ENCODE assay signal across 13 cellular contexts in the genomic region with DNA sequence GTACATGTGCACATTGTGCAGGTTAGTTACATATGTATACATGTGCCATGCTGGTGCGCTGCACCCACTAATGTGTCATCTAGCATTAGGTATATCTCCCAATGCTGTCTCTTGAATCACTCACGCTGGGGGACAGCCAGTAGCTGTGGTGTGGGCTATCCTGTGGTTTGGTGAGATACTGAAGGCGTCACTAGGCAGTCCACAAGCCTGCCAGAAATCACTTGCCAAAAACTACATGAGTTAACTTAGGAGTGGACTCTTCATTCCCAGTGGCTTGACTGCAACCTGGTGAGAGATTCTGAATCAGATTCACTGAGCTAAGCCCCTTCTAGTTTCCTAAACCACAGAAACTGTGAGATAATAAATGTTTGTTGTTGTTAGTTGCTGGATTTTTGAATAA.
DNase-seq lines count a peak whose midpoint lies in the region; ATAC-seq and TF ChIP-seq lines count a peak whose summit lies in the region.
"Had no signal": no experiment of that assay in that cellular context is flagged by ENCODE, and none has a peak within 500 bp of the region (broad histone marks: within the 10 kb centered on the region; RNA-seq: fewer than 3 reads in every experiment).

No MANE protein-coding gene starts in this region.

- H3K4me1 Mint-ChIP-seq in activated T-cell treated with anti-CD3 and anti-CD28 coated beads, Interleukin-2, amount 50 U/mL, for 72 hours (ENCODE audit: low read depth): peaks cover 19% of the 10 kb centered on the region
- H3K4me1 Mint-ChIP-seq in activated T-cell treated with anti-CD3 and anti-CD28 coated beads, Interleukin-2, amount 50 U/mL, for 24 hours (ENCODE audit: low read depth): peaks cover 14% of the 10 kb centered on the region

- H3K27me3 ChIP-seq in osteoblast (ENCODE audit: insufficient read depth, low read length): no peaks in the 10 kb centered on the region
- H3K27me3 ChIP-seq: SJSA1 had no signal

- H3K4me3 ChIP-seq in skeletal muscle cell (ENCODE audit: low read depth, low read length): no peak overlapping the region
- no peak overlapping the region for H3K4me3 ChIP-seq in osteoblast (ENCODE audit: insufficient read depth, low read length)
- H3K4me3 ChIP-seq: SJSA1, smooth muscle cell had no signal

- TF ChIP-seq CTCF in osteoblast (IDR thresholded peaks at IDR 0.05; ENCODE audit: extremely low read depth, low read depth, low read length): no peak

- H4K20me1 ChIP-seq in osteoblast (ENCODE audit: insufficient read depth, low read length): no peaks in the 10 kb centered on the region

- ATAC-seq in activated T-cell treated with anti-CD3 and anti-CD28 coated beads, Interleukin-2, amount 50 U/mL, for 72 hours (replicated peaks in 1 of 2): peak; percentile 94 to 97
- ATAC-seq in HG02763 (IDR thresholded peaks at IDR 0.05; ENCODE audit: unreplicated experiment): no peak

- H3K36me3 Mint-ChIP-seq in activated T-cell treated with anti-CD3 and anti-CD28 coated beads, Interleukin-2, amount 50 U/mL, for 72 hours (ENCODE audit: insufficient read depth in 2 of 2): peaks cover 0 to 2% of the 10 kb centered on the region in 2 donors
- H3K36me3 Mint-ChIP-seq in activated T-cell treated with anti-CD3 and anti-CD28 coated beads, Interleukin-2, amount 50 U/mL, for 24 hours (ENCODE audit: low read depth): no peaks in the 10 kb centered on the region

- H3K9me3 Mint-ChIP-seq in activated T-cell treated with anti-CD3 and anti-CD28 coated beads, Interleukin-2, amount 50 U/mL, for 72 hours: peaks cover 0 to 2% of the 10 kb centered on the region in 2 donors
- H3K9me3 Mint-ChIP-seq in activated T-cell treated with anti-CD3 and anti-CD28 coated beads, Interleukin-2, amount 50 U/mL, for 24 hours: no peaks in the 10 kb centered on the region

- no peak overlapping the region for H3K27ac Mint-ChIP-seq in activated T-cell treated with anti-CD3 and anti-CD28 coated beads, Interleukin-2, amount 50 U/mL, for 72 hours
- H3K27ac Mint-ChIP-seq in activated T-cell treated with anti-CD3 and anti-CD28 coated beads, Interleukin-2, amount 50 U/mL, for 24 hours: no peak overlapping the region
- H3K27ac Mint-ChIP-seq: activated naive CD8-positive, alpha-beta T cell had no signal

- no peaks in the 10 kb centered on the region for H3K9me3 ChIP-seq in osteoblast (ENCODE audit: low read depth, low read length)
- H3K9me3 ChIP-seq: SJSA1 had no signal

- peak; percentile 56 to 60 for DNase-seq in activated T-cell treated with anti-CD3 and anti-CD28 coated beads, Interleukin-2, amount 50 U/mL, for 72 hours
- DNase-seq in activated T-cell treated with anti-CD3 and anti-CD28 coated beads, Interleukin-2, amount 50 U/mL, for 24 hours: no peak
- DNase-seq in RPMI7951 (ENCODE audit: low read depth) (peak; percentile 28), epithelial cell of prostate (ENCODE audit: low read depth, low spot score) (peak; percentile 34), skeletal muscle cell (ENCODE audit: low read depth) (peak; percentile 92), osteoblast (ENCODE audit: insufficient read length, low spot score, missing footprints) (no peak), MV-4-11 (lab: John Stamatoyannopoulos, UW) (no peak)
- DNase-seq: cortex of kidney, NCI-H1048 had no signal

- no peak overlapping the region for H3K4me3 Mint-ChIP-seq in activated T-cell treated with anti-CD3 and anti-CD28 coated beads, Interleukin-2, amount 50 U/mL, for 72 hours
- H3K4me3 Mint-ChIP-seq in activated T-cell treated with anti-CD3 and anti-CD28 coated beads, Interleukin-2, amount 50 U/mL, for 24 hours: no peak overlapping the region
- H3K4me3 Mint-ChIP-seq: activated naive CD8-positive, alpha-beta T cell had no signal

- no peak overlapping the region for H3K4me2 ChIP-seq in osteoblast (ENCODE audit: insufficient read depth, low read length)

- no peak overlapping the region for H2AFZ ChIP-seq in osteoblast (ENCODE audit: low read length)

- H3K27me3 Mint-ChIP-seq in activated T-cell treated with anti-CD3 and anti-CD28 coated beads, Interleukin-2, amount 50 U/mL, for 72 hours (ENCODE audit: low read depth): no peaks in the 10 kb centered on the region
- H3K27me3 Mint-ChIP-seq in activated T-cell treated with anti-CD3 and anti-CD28 coated beads, Interleukin-2, amount 50 U/mL, for 24 hours: peaks cover 6% of the 10 kb centered on the region

- H3K36me3 ChIP-seq in osteoblast (ENCODE audit: insufficient read depth, low read length): no peaks in the 10 kb centered on the region
- H3K36me3 ChIP-seq: SJSA1 had no signal

- H3K79me2 ChIP-seq in osteoblast (ENCODE audit: insufficient read depth, low read length): no peaks in the 10 kb centered on the region

- H3K4me1 ChIP-seq in osteoblast (ENCODE audit: insufficient read depth, low read length): peaks cover 11% of the 10 kb centered on the region

- no peak overlapping the region for H3K27ac ChIP-seq in epithelial cell of prostate
- H3K27ac ChIP-seq in osteoblast (ENCODE audit: low read depth, low read length): no peak overlapping the region
- H3K27ac ChIP-seq: SJSA1 had no signal

Comparison
In these comparisons a context has a peak if more than half of its experiments do, and no peak if none do; other contexts are left out.
1. DNase-seq: peak in activated T-cell treated with anti-CD3 and anti-CD28 coated beads, Interleukin-2, amount 50 U/mL, for 72 hours (2 of 2), RPMI7951 (single experiment), epithelial cell of prostate (single experiment) and skeletal muscle cell (single experiment); none in activated T-cell treated with anti-CD3 and anti-CD28 coated beads, Interleukin-2, amount 50 U/mL, for 24 hours (single experiment), osteoblast (single experiment) and MV-4-11 (single experiment).